Comparison of ENCODE assay signal across 30 cellular contexts in genomic region chr12:98767248-98767647, GRCh38.
"Had no signal": no experiment of that assay in that cellular context is flagged by ENCODE, and none has a peak within 500 bp of the region (broad histone marks: within the 10 kb centered on the region; RNA-seq: fewer than 3 reads in every experiment).

No MANE protein-coding gene starts in this region.

- H3K4me1 Mint-ChIP-seq: immature natural killer cell; mesothelial cell of epicardium; naive B cell; natural killer cell; nephron progenitor cell; neural progenitor cell; stimulated activated memory B cell treated with anti-CD40 and anti-IgM and Interleukin-4, amounts not matched to agents 10 μg/mL and 1 μg/mL and 100 μg/mL, for 72 hours had no signal

- H3K27me3 Mint-ChIP-seq: stimulated activated memory B cell treated with anti-CD40 and anti-IgM and Interleukin-4, amounts not matched to agents 10 μg/mL and 1 μg/mL and 100 μg/mL, for 72 hours; stimulated activated naive CD8-positive, alpha-beta T cell treated with anti-CD3 and anti-CD28 coated beads, Interleukin-15, amount 100 ng/mL, for 72 hours had no signal

- FAIRE-seq: islet of Langerhans, kidney had no signal

- H3K4me3 Mint-ChIP-seq: immature natural killer cell; mesothelial cell of epicardium; naive B cell; natural killer cell; nephron progenitor cell; neural progenitor cell; stimulated activated memory B cell treated with anti-CD40 and anti-IgM and Interleukin-4, amounts not matched to agents 10 μg/mL and 1 μg/mL and 100 μg/mL, for 72 hours; stimulated activated naive CD8-positive, alpha-beta T cell treated with anti-CD3 and anti-CD28 coated beads, Interleukin-15, amount 100 ng/mL, for 72 hours had no signal

- H3K9me3 Mint-ChIP-seq: immature natural killer cell, natural killer cell, neural progenitor cell had no signal

- DNase-seq: immature natural killer cell; kidney; left colon; left lung; mesendoderm; naive B cell; natural killer cell; nephron progenitor cell; psoas muscle; right lobe of liver; stimulated activated CD4-positive, alpha-beta T cell treated with anti-CD3 and anti-CD28 coated beads, Interleukin-1b, Interleukin-23, amount 100 ng/mL, for 48 hours; stimulated activated CD4-positive, alpha-beta T cell treated with anti-CD3 and anti-CD28 coated beads, Interleukin-2, amount 100 ng/mL, for 48 hours; stimulated activated CD4-positive, alpha-beta T cell treated with anti-CD3 and anti-CD28 coated beads, Interleukin-4, amount 100 ng/mL, for 4 hours; stimulated activated CD8-positive, alpha-beta memory T cell treated with anti-CD3 and anti-CD28 coated beads, Interleukin-4, amount 100 ng/mL, for 48 hours; stimulated activated naive CD4-positive, alpha-beta T cell treated with Interleukin-2 at 50 U/mL for 16 hours; stimulated activated naive CD8-positive, alpha-beta T cell treated with anti-CD3 and anti-CD28 coated beads, Interleukin-15, amount 100 ng/mL, for 72 hours; substantia nigra; testis; thyroid gland; transverse colon; upper lobe of left lung had no signal

- H3K36me3 ChIP-seq: left lung, neural progenitor cell, right atrium auricular region, right lobe of liver, thyroid gland, transverse colon, upper lobe of left lung, vagina had no signal

- H3K36me3 Mint-ChIP-seq: immature natural killer cell; mesothelial cell of epicardium; naive B cell; natural killer cell; stimulated activated memory B cell treated with anti-CD40 and anti-IgM and Interleukin-4, amounts not matched to agents 10 μg/mL and 1 μg/mL and 100 μg/mL, for 72 hours had no signal

- H3K4me1 ChIP-seq: left lung, parathyroid adenoma, psoas muscle, right atrium auricular region, right lobe of liver, testis, thyroid gland, transverse colon, upper lobe of left lung, vagina had no signal

- H3K9ac ChIP-seq: neural progenitor cell, parathyroid adenoma had no signal

- H3K9me3 ChIP-seq: left lung, psoas muscle, right atrium auricular region, right lobe of liver, testis, thyroid gland, transverse colon, upper lobe of left lung, vagina had no signal

- H3K4me3 ChIP-seq: left lung, lung, neural progenitor cell, psoas muscle, right atrium auricular region, right lobe of liver, smooth muscle cell, testis, thyroid gland, transverse colon, upper lobe of left lung, vagina had no signal

- H3K4me2 ChIP-seq: neural progenitor cell, smooth muscle cell had no signal

- H3K27ac Mint-ChIP-seq: immature natural killer cell; mesothelial cell of epicardium; naive B cell; natural killer cell; nephron progenitor cell; stimulated activated memory B cell treated with anti-CD40 and anti-IgM and Interleukin-4, amounts not matched to agents 10 μg/mL and 1 μg/mL and 100 μg/mL, for 72 hours; stimulated activated naive CD8-positive, alpha-beta T cell treated with anti-CD3 and anti-CD28 coated beads, Interleukin-15, amount 100 ng/mL, for 72 hours had no signal

- H3K27ac ChIP-seq: left lung, neural progenitor cell, parathyroid adenoma, psoas muscle, right atrium auricular region, right lobe of liver, testis, thyroid gland, transverse colon, upper lobe of left lung, vagina had no signal

- ATAC-seq: left colon; left lung; natural killer cell; psoas muscle; right lobe of liver; stimulated activated memory B cell treated with anti-CD40 and anti-IgM and Interleukin-4, amounts not matched to agents 10 μg/mL and 1 μg/mL and 100 μg/mL, for 72 hours; stimulated activated naive CD8-positive, alpha-beta T cell treated with anti-CD3 and anti-CD28 coated beads, Interleukin-15, amount 100 ng/mL, for 72 hours had no signal

- H2AFZ ChIP-seq: neural progenitor cell, parathyroid adenoma had no signal

- H3K27me3 ChIP-seq: left lung, neural progenitor cell, right atrium auricular region, right lobe of liver, testis, thyroid gland, transverse colon, upper lobe of left lung, vagina had no signal
